In genomic region chr2:213284105-213285090, GRCh38 we compare ENCODE assay signal across 8 cellular contexts. TPM values are rescaled to one million over a fixed set of nuclear protein-coding genes. Genes with fewer than 3 reads are reported as not detected.
DNase-seq lines count a peak whose midpoint lies in the region; ATAC-seq and TF ChIP-seq lines count a peak whose summit lies in the region.

Gene SPAG16 (plus strand): TSS chr2:213284464.

- H3K27ac Mint-ChIP-seq in activated CD4-positive, alpha-beta memory T cell treated with anti-CD3 and anti-CD28 coated beads, Interleukin-2, amount 10 ng/mL, durations not matched to agents 7 days and 5 days, result peak within 1 kb of the TSS; percentile 79

- no peaks in the 10 kb centered on the region for H3K36me3 Mint-ChIP-seq in activated CD4-positive, alpha-beta memory T cell treated with anti-CD3 and anti-CD28 coated beads, Interleukin-2, amount 10 ng/mL, durations not matched to agents 7 days and 5 days (ENCODE audit: low read depth)

- peak; percentile 24 for TF ChIP-seq POLR2A in right lobe of liver (IDR thresholded peaks at IDR 0.05)

- peak within 1 kb of the TSS; percentile 37 to 48 (median 47) for H3K27ac ChIP-seq in right lobe of liver

- peaks cover 0 to 8% (median 0%) of the 10 kb centered on the region in 4 donors for H3K4me1 ChIP-seq in right lobe of liver

- intact Hi-C loops in right lobe of liver (cut with DNase I), result no loop called here

- H3K4me3 ChIP-seq in right lobe of liver, result peak within 1 kb of the TSS; percentile 74 to 86 (median 85)

- CTCF ChIA-PET in activated CD4-positive, alpha-beta memory T cell treated with anti-CD3 and anti-CD28 coated beads, Interleukin-2, amount 10 ng/mL, durations not matched to agents 7 days and 5 days (lab: Charles Lee), result interaction anchor here (0.7 to 1.3 kb wide), 3 partner anchors 14 to 43 kb away, joined by 3 read pairs; no protein-coding TSS in a partner anchor

- H3K4me1 Mint-ChIP-seq in activated CD4-positive, alpha-beta memory T cell treated with anti-CD3 and anti-CD28 coated beads, Interleukin-2, amount 10 ng/mL, durations not matched to agents 7 days and 5 days, result peaks cover 27% of the 10 kb centered on the region

- POLR2A ChIA-PET in activated CD4-positive, alpha-beta memory T cell treated with anti-CD3 and anti-CD28 coated beads, Interleukin-2, amount 10 ng/mL, durations not matched to agents 7 days and 5 days (lab: Charles Lee), result interaction anchor here (0.6 to 1.4 kb wide), 4 partner anchors 9 to 1524 kb away, joined by 3 to 4 read pairs (median 4); no protein-coding TSS in a partner anchor

- H3K36me3 ChIP-seq in right lobe of liver, result no peaks in the 10 kb centered on the region

- no peaks in the 10 kb centered on the region for H3K9me3 ChIP-seq in right lobe of liver

- no peaks in the 10 kb centered on the region for H3K9me3 Mint-ChIP-seq in activated CD4-positive, alpha-beta memory T cell treated with anti-CD3 and anti-CD28 coated beads, Interleukin-2, amount 10 ng/mL, durations not matched to agents 7 days and 5 days

- ATAC-seq in GM18909 (IDR thresholded peaks at IDR 0.05; ENCODE audit: poor library complexity, unreplicated experiment) (peak; percentile 99), HG03175 (IDR thresholded peaks at IDR 0.05; ENCODE audit: unreplicated experiment) (peak; percentile 99), right lobe of liver (peak; percentile 99 to 100 (median 99))

- H3K27me3 Mint-ChIP-seq in activated CD4-positive, alpha-beta memory T cell treated with anti-CD3 and anti-CD28 coated beads, Interleukin-2, amount 10 ng/mL, durations not matched to agents 7 days and 5 days, result peaks cover 2% of the 10 kb centered on the region

- TF ChIP-seq CTCF in right lobe of liver (IDR thresholded peaks at IDR 0.05), result no peak

- peak within 1 kb of the TSS; percentile 86 for H3K4me3 Mint-ChIP-seq in activated CD4-positive, alpha-beta memory T cell treated with anti-CD3 and anti-CD28 coated beads, Interleukin-2, amount 10 ng/mL, durations not matched to agents 7 days and 5 days

- 6% methylated on average over 9 of the region's 59 CpGs for WGBS in right lobe of liver (ENCODE audit: insufficient coverage, low coverage, low lambda C conversion rate, missing lambda C conversion rate)

- no peaks in the 10 kb centered on the region for H3K27me3 ChIP-seq in right lobe of liver

- DNase-seq in AG08396 (ENCODE audit: low spot score) (peak; percentile 98), NCI-H510A treated with DMSO at 0.1 percent for 48 hours (lab: John Stamatoyannopoulos, UW) (peak; percentile 91), ecto neural progenitor cell (ENCODE audit: low spot score) (peak; percentile 97), right lobe of liver (peak; percentile 97 to 99 (median 98))
- peak; percentile 98 for DNase-seq in activated CD4-positive, alpha-beta memory T cell treated with anti-CD3 and anti-CD28 coated beads, Interleukin-2, amount 10 ng/mL, durations not matched to agents 7 days and 5 days
- peak; percentile 97 for DNase-seq in stimulated activated CD4-positive, alpha-beta T cell treated with anti-CD3 and anti-CD28 coated beads, Interleukin-4, amount 100 ng/mL, for 24 hours

RNA-seq across cellular contexts. Expression of gene SPAG16, which starts in this region (rescaled TPM):
- 1 to 10 TPM; 8.4 to 8.5 TPM for total RNA-seq in activated CD4-positive, alpha-beta memory T cell treated with anti-CD3 and anti-CD28 coated beads, Interleukin-2, amount 10 ng/mL, durations not matched to agents 7 days and 5 days
- 10 to 100 TPM in 1 of 6 experiments, 1 to 10 TPM in 5; 7.2 to 15.3 (median 9.0) TPM for total RNA-seq in right lobe of liver

Comparison
In these comparisons a context has a peak if more than half of its experiments do, and no peak if none do; other contexts are left out.
1. Peak in every context shown above with its lines: DNase-seq, ATAC-seq, H3K4me3 ChIP-seq and H3K27ac ChIP-seq.